Comparison of ENCODE assay signal across 9 cellular contexts in the genomic region with DNA sequence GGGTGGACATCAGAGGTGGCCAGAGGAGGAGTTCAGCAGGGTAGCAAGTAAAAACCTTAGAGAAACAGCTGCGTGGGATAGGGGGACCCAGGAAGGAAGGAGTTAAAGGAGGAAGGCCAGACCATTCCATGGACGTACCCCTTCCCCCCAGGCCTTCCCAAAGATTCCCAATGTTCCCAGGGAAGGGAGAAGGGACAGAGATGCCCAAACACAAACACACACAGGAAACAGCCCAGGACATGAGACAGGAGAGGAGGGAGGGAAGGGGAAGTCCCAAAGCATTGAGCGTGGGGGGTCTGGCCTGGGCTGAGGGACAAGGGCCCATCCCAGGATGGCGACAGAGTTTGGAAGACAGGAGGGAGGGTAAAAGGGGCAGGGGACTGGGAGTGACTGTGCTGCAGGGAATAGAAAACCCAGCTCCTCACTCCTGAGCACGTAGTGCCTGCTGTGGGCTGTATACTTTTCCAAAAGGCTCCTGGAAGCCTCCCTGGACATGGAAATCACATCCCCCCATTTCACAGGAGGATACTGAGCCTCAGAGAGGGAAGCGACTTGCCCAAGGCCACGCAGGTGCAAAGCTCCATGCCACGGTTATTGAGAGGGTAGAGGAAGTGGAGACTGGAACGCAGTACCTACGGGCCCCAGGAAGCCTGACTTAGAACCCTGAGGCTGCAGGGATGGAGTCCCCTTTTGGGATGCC. TPM values are rescaled to one million over a fixed set of nuclear protein-coding genes. Genes with fewer than 3 reads are reported as not detected.
DNase-seq lines count a peak whose midpoint lies in the region; ATAC-seq and TF ChIP-seq lines count a peak whose summit lies in the region.
"Had no signal": no experiment of that assay in that cellular context is flagged by ENCODE, and none has a peak within 500 bp of the region (broad histone marks: within the 10 kb centered on the region; RNA-seq: fewer than 3 reads in every experiment).

No MANE protein-coding gene starts in this region.

- peak overlapping the region; percentile 8; the same call in 1 of the 2 replicates for H3K4me2 ChIP-seq in BLaER1
- H3K4me2 ChIP-seq in SK-N-SH: peak overlapping the region; percentile 87
- H3K4me2 ChIP-seq in neural progenitor cell: peak overlapping the region; percentile 91

- peaks cover 21% of the 10 kb centered on the region for H3K9me3 Mint-ChIP-seq in neural progenitor cell

- peaks cover 14% of the 10 kb centered on the region for H3K36me3 Mint-ChIP-seq in neural progenitor cell

- peak overlapping the region; percentile 86 for H3K4me3 Mint-ChIP-seq in neural progenitor cell

- H3K9ac ChIP-seq in BLaER1: no peak overlapping the region
- H3K9ac ChIP-seq in SK-N-SH: peak overlapping the region; percentile 97
- H3K9ac ChIP-seq in neural progenitor cell: peak overlapping the region; percentile 95

- peaks cover 4% of the 10 kb centered on the region for H3K36me3 ChIP-seq in BLaER1
- peaks cover 24 to 42% of the 10 kb centered on the region in 2 experiments for H3K36me3 ChIP-seq in SK-N-SH (replicated peaks in 1 of 2; ENCODE audit: control insufficient read depth in 1 of 2, insufficient read depth in 2 of 2, low read length in 1 of 2)
- H3K36me3 ChIP-seq in neural progenitor cell: peaks cover 3% of the 10 kb centered on the region

- DNase-seq in SK-N-SH: peak; percentile 47
- DNase-seq in fibroblast of pulmonary artery (ENCODE audit: low read depth): no peak
- peak; percentile 36 for DNase-seq in neural progenitor cell (ENCODE audit: low spot score)
- no peak for DNase-seq in NCI-H187 (lab: John Stamatoyannopoulos, UW)
- no peak for DNase-seq in COR-L47 (lab: John Stamatoyannopoulos, UW)
- no peak for DNase-seq in COLO829 (ENCODE audit: low spot score)
- DNase-seq: activated effector memory CD4-positive, alpha-beta T cell treated with anti-CD3 and anti-CD28 coated beads, Interleukin-2, amount 50 U/mL, for 16 hours had no signal

- H3K9me3 ChIP-seq in BLaER1 (peaks cover 13% of the 10 kb centered on the region), SK-N-SH (no peaks in the 10 kb centered on the region), neural progenitor cell (ENCODE audit: low read depth) (no peaks in the 10 kb centered on the region)

- H3K4me1 ChIP-seq in BLaER1: peaks cover 6% of the 10 kb centered on the region
- H3K4me1 ChIP-seq in SK-N-SH (ENCODE audit: control insufficient read depth in 1 of 2, insufficient read depth in 2 of 2, low read depth in 1 of 2, low read length in 1 of 2): peaks cover 0 to 9% of the 10 kb centered on the region in 2 experiments; a peak in 1 of 4 replicates
- no peaks in the 10 kb centered on the region for H3K4me1 ChIP-seq in neural progenitor cell

- H3K27ac ChIP-seq in BLaER1: no peak overlapping the region
- H3K27ac ChIP-seq in SK-N-SH (ENCODE audit: low read depth in 2 of 2, low read length in 1 of 2): peak overlapping the region; percentile 7 to 62; a peak in 1 of 4 replicates
- peak overlapping the region; percentile 89 for H3K27ac ChIP-seq in neural progenitor cell

- H3K27me3 ChIP-seq in BLaER1 (no peaks in the 10 kb centered on the region), SK-N-SH (ENCODE audit: insufficient read depth) (no peaks in the 10 kb centered on the region), neural progenitor cell (no peaks in the 10 kb centered on the region)

- no peak overlapping the region for H3K4me3 ChIP-seq in BLaER1
- peak overlapping the region; percentile 75 to 79 for H3K4me3 ChIP-seq in SK-N-SH (ENCODE audit: low read depth in 2 of 2, low read length in 1 of 2)
- peak overlapping the region; percentile 81 for H3K4me3 ChIP-seq in fibroblast of pulmonary artery (replicated peaks; ENCODE audit: low read depth, low read length)
- H3K4me3 ChIP-seq in neural progenitor cell: peak overlapping the region; percentile 94

- H2AFZ ChIP-seq in SK-N-SH (ENCODE audit: low read depth) (no peak overlapping the region), neural progenitor cell (replicated peaks) (no peak overlapping the region)

- H4K20me1 ChIP-seq in BLaER1 (no peaks in the 10 kb centered on the region), SK-N-SH (ENCODE audit: insufficient read depth) (no peaks in the 10 kb centered on the region), neural progenitor cell (ENCODE audit: low read depth) (no peaks in the 10 kb centered on the region)

- TF ChIP-seq RAD21 in SK-N-SH (IDR thresholded peaks at IDR 0.05; ENCODE audit: low read length): no peak

- peaks cover 12% of the 10 kb centered on the region for H3K4me1 Mint-ChIP-seq in neural progenitor cell

- no peak for TF ChIP-seq EP300 in SK-N-SH (IDR thresholded peaks at IDR 0.05; ENCODE audit: borderline replicate concordance in 1 of 2, low read depth in 1 of 2, low read length in 1 of 2)

- no peak for ATAC-seq in HG03045 (IDR thresholded peaks at IDR 0.05; ENCODE audit: unreplicated experiment)

- H3K27me3 Mint-ChIP-seq in neural progenitor cell (ENCODE audit: insufficient read depth, low read depth): peaks cover 5% of the 10 kb centered on the region

- POLR2A ChIA-PET in SK-N-SH (lab: Yijun Ruan, JAX): interaction anchor here (1.6 to 2.1 kb wide), 2 partner anchors 16 to 17 kb away, joined by 4 to 7 read pairs; a partner anchor contains a TSS

- no peaks in the 10 kb centered on the region for H3K9me2 ChIP-seq in SK-N-SH

- peaks cover 12% of the 10 kb centered on the region for H3F3A ChIP-seq in SK-N-SH (replicated peaks; ENCODE audit: insufficient read depth)
- H3F3A ChIP-seq in neural progenitor cell (ENCODE audit: low read depth): peaks cover 17% of the 10 kb centered on the region

- H3K27ac Mint-ChIP-seq in neural progenitor cell: peak overlapping the region; percentile 38

- H3K79me2 ChIP-seq in SK-N-SH (ENCODE audit: insufficient read depth) (peaks cover 28% of the 10 kb centered on the region), neural progenitor cell (ENCODE audit: low read depth) (peaks cover 21% of the 10 kb centered on the region)

- 59% methylated on average over 9 of the region's 10 CpGs for WGBS in SK-N-SH (ENCODE audit: low lambda C conversion rate)

- TF ChIP-seq CTCF in SK-N-SH (IDR thresholded peaks at IDR 0.05) (no peak), fibroblast of pulmonary artery (IDR thresholded peaks at IDR 0.05; ENCODE audit: low read length, missing control alignments) (no peak), neural progenitor cell (IDR thresholded peaks at IDR 0.05) (no peak)

- CTCF ChIA-PET in SK-N-SH (lab: Yijun Ruan, JAX): interaction anchor here (1.2 to 2.9 kb wide), 3 partner anchors 7 to 69 kb away, joined by 4 to 16 read pairs (median 5); no protein-coding TSS in a partner anchor

TF ChIP-seq in SK-N-SH, 30 proteins besides CTCF, POLR2A, EP300 and RAD21:
- TF ChIP-seq, protein P1, sequence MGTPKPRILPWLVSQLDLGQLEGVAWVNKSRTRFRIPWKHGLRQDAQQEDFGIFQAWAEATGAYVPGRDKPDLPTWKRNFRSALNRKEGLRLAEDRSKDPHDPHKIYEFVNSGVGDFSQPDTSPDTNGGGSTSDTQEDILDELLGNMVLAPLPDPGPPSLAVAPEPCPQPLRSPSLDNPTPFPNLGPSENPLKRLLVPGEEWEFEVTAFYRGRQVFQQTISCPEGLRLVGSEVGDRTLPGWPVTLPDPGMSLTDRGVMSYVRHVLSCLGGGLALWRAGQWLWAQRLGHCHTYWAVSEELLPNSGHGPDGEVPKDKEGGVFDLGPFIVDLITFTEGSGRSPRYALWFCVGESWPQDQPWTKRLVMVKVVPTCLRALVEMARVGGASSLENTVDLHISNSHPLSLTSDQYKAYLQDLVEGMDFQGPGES (IDR thresholded peaks at IDR 0.05; ENCODE audit: low read depth, low read length): no peak

RNA-seq across cellular contexts. Expression of a gene that starts 1.1 kb away (rescaled TPM):
- polyA plus RNA-seq in SK-N-SH (2012; rRNA removed): 40.6 and 44.1 TPM in 2 replicates
- polyA plus RNA-seq in SK-N-SH (2012; cell fraction: cytosol; rRNA removed): 14.8 and 25.3 TPM in 2 replicates
- 69.9 and 87.2 TPM in 2 replicates for polyA plus RNA-seq in SK-N-SH (2012; cell fraction: nucleus; rRNA removed)
- 8.0 and 25.2 TPM in 2 replicates for total RNA-seq in neural progenitor cell (ENCODE audit: low replicate concordance)

RNA-seq across cellular contexts. Expression of a gene that starts 26.3 kb away (rescaled TPM):
- polyA plus RNA-seq in SK-N-SH (2012; rRNA removed): not detected in 2 replicates
- not detected in 2 replicates for polyA plus RNA-seq in SK-N-SH (2012; cell fraction: cytosol; rRNA removed)
- not detected in 2 replicates for polyA plus RNA-seq in SK-N-SH (2012; cell fraction: nucleus; rRNA removed)
- not detected in 2 replicates for total RNA-seq in neural progenitor cell (ENCODE audit: low replicate concordance)

RNA-seq across cellular contexts. Expression of a gene that starts 59.0 kb away (rescaled TPM):
- polyA plus RNA-seq in SK-N-SH (2012; rRNA removed): not detected in 2 replicates
- not detected in 2 replicates for polyA plus RNA-seq in SK-N-SH (2012; cell fraction: cytosol; rRNA removed)
- polyA plus RNA-seq in SK-N-SH (2012; cell fraction: nucleus; rRNA removed): not detected in 2 replicates
- not detected in 2 replicates for total RNA-seq in neural progenitor cell (ENCODE audit: low replicate concordance)

Comparison
In these comparisons a context has a peak if more than half of its experiments do, and no peak if none do; other contexts are left out.
1. H3K4me2 ChIP-seq: peak in every context shown above with its lines; median percentile 91 in neural progenitor cell; 87 in SK-N-SH; 8 in BLaER1.
2. DNase-seq: peak in SK-N-SH (single experiment) and neural progenitor cell (single experiment); none in fibroblast of pulmonary artery (single experiment), NCI-H187 (0 of 2), COR-L47 (single experiment) and COLO829 (single experiment).